In the genomic region with DNA sequence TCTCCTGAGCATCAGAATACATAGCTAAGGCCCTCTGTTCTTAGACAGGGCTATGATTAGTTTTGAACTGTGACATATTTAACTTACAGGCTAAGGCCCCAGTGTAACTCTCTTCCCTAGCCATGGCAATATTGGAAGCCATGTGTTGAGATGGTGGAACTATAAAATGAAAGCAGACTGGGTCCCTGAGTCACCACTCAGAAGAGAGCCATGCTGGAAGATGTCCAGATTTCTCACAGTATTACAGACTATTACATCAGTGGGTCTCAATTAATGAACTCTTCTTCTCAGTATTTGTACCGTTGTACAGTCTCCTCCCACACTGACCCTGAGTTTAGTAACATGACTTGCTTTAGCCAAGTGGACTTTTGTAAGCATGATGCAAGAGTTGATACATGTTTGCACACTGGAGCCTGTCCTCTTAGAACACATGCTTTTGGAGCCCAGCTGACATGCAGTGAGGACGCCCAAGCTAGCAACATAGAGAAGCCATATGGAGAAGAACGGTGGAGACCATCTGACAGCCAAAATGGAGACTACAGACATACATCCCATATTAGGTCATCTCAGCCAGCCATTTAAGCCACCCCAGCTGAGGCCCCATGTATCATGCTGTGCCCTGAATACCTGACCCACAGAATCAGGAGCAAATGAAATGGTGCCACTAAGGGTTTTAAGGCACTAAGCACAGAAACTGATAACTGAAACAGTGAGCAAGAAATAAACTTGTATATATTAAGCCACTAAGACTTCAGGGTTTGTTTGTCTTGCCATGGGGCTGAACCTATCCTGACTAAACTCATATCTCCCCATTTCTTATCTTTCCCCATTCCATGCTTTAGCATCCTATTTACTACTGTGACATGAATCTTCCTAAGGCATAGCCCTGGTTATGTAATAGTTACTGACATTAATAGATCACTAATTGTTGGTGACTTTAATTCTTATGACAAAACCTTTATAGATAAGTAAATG, we compare ENCODE assay signal across 1 cellular context.
TF ChIP-seq lines count a peak whose summit lies in the region.

No MANE protein-coding gene starts in this region.

TF ChIP-seq in HEK293, 187 proteins besides CTCF, POLR2A, EP300 and RAD21 (continued from another document):
- TF ChIP-seq, protein P1, sequence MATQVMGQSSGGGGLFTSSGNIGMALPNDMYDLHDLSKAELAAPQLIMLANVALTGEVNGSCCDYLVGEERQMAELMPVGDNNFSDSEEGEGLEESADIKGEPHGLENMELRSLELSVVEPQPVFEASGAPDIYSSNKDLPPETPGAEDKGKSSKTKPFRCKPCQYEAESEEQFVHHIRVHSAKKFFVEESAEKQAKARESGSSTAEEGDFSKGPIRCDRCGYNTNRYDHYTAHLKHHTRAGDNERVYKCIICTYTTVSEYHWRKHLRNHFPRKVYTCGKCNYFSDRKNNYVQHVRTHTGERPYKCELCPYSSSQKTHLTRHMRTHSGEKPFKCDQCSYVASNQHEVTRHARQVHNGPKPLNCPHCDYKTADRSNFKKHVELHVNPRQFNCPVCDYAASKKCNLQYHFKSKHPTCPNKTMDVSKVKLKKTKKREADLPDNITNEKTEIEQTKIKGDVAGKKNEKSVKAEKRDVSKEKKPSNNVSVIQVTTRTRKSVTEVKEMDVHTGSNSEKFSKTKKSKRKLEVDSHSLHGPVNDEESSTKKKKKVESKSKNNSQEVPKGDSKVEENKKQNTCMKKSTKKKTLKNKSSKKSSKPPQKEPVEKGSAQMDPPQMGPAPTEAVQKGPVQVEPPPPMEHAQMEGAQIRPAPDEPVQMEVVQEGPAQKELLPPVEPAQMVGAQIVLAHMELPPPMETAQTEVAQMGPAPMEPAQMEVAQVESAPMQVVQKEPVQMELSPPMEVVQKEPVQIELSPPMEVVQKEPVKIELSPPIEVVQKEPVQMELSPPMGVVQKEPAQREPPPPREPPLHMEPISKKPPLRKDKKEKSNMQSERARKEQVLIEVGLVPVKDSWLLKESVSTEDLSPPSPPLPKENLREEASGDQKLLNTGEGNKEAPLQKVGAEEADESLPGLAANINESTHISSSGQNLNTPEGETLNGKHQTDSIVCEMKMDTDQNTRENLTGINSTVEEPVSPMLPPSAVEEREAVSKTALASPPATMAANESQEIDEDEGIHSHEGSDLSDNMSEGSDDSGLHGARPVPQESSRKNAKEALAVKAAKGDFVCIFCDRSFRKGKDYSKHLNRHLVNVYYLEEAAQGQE (tag by site-specific recombination; IDR thresholded peaks at IDR 0.05): no peak
- no peak for TF ChIP-seq ZNF133 (tag by site-specific recombination; IDR thresholded peaks at IDR 0.05)
- TF ChIP-seq ZNF677 (tag by site-specific recombination; IDR thresholded peaks at IDR 0.05): no peak
- TF ChIP-seq, protein P2, sequence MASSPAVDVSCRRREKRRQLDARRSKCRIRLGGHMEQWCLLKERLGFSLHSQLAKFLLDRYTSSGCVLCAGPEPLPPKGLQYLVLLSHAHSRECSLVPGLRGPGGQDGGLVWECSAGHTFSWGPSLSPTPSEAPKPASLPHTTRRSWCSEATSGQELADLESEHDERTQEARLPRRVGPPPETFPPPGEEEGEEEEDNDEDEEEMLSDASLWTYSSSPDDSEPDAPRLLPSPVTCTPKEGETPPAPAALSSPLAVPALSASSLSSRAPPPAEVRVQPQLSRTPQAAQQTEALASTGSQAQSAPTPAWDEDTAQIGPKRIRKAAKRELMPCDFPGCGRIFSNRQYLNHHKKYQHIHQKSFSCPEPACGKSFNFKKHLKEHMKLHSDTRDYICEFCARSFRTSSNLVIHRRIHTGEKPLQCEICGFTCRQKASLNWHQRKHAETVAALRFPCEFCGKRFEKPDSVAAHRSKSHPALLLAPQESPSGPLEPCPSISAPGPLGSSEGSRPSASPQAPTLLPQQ (tag by site-specific recombination; IDR thresholded peaks at IDR 0.05): 0 out of 2 replicates have a peak, but pooled peaks have one; percentile 45
- no peak for TF ChIP-seq ZIC2 (tag by site-specific recombination; IDR thresholded peaks at IDR 0.05)
- TF ChIP-seq ZNF24 (tag by site-specific recombination; IDR thresholded peaks at IDR 0.05): peak; percentile 38; the same call in 1 of the 2 replicates
- TF ChIP-seq FEZF1 (tag by site-specific recombination; IDR thresholded peaks at IDR 0.05): no peak
- TF ChIP-seq ZNF146 (tag by site-specific recombination; IDR thresholded peaks at IDR 0.05): no peak
- no peak for TF ChIP-seq ZNF549 (tag by site-specific recombination; IDR thresholded peaks at IDR 0.05)
- TF ChIP-seq ZEB2 (tag by site-specific recombination; IDR thresholded peaks at IDR 0.05): peak; percentile 42; the same call in 1 of the 2 replicates
- 0 out of 2 replicates have a peak, but pooled peaks have one; percentile 12 for TF ChIP-seq ZNF416 (tag by site-specific recombination; IDR thresholded peaks at IDR 0.05)
- TF ChIP-seq, protein P3, sequence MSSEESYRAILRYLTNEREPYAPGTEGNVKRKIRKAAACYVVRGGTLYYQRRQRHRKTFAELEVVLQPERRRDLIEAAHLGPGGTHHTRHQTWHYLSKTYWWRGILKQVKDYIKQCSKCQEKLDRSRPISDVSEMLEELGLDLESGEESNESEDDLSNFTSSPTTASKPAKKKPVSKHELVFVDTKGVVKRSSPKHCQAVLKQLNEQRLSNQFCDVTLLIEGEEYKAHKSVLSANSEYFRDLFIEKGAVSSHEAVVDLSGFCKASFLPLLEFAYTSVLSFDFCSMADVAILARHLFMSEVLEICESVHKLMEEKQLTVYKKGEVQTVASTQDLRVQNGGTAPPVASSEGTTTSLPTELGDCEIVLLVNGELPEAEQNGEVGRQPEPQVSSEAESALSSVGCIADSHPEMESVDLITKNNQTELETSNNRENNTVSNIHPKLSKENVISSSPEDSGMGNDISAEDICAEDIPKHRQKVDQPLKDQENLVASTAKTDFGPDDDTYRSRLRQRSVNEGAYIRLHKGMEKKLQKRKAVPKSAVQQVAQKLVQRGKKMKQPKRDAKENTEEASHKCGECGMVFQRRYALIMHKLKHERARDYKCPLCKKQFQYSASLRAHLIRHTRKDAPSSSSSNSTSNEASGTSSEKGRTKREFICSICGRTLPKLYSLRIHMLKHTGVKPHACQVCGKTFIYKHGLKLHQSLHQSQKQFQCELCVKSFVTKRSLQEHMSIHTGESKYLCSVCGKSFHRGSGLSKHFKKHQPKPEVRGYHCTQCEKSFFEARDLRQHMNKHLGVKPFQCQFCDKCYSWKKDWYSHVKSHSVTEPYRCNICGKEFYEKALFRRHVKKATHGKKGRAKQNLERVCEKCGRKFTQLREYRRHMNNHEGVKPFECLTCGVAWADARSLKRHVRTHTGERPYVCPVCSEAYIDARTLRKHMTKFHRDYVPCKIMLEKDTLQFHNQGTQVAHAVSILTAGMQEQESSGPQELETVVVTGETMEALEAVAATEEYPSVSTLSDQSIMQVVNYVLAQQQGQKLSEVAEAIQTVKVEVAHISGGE (tag by site-specific recombination; conservative IDR thresholded peaks at IDR 0.05; ENCODE audit: low read depth): no peak
- no peak for TF ChIP-seq MEIS1 (CRISPR knock-in tag; IDR thresholded peaks at IDR 0.05; ENCODE audit: borderline replicate concordance)
- TF ChIP-seq ZFP37 (tag by site-specific recombination; IDR thresholded peaks at IDR 0.05): no peak
- TF ChIP-seq KLF9 (tag by site-specific recombination; IDR thresholded peaks at IDR 0.05; ENCODE audit: low read depth): no peak
- TF ChIP-seq ZNF335 (tag by site-specific recombination; conservative IDR thresholded peaks at IDR 0.05): peak; percentile 58
- no peak for TF ChIP-seq ZNF623 (tag by site-specific recombination; IDR thresholded peaks at IDR 0.05)
- TF ChIP-seq ZNF302 (tag by site-specific recombination; IDR thresholded peaks at IDR 0.05; ENCODE audit: low read depth): no peak
- no peak for TF ChIP-seq SALL2 (tag by site-specific recombination; IDR thresholded peaks at IDR 0.05; ENCODE audit: borderline replicate concordance)
- TF ChIP-seq, protein P4, sequence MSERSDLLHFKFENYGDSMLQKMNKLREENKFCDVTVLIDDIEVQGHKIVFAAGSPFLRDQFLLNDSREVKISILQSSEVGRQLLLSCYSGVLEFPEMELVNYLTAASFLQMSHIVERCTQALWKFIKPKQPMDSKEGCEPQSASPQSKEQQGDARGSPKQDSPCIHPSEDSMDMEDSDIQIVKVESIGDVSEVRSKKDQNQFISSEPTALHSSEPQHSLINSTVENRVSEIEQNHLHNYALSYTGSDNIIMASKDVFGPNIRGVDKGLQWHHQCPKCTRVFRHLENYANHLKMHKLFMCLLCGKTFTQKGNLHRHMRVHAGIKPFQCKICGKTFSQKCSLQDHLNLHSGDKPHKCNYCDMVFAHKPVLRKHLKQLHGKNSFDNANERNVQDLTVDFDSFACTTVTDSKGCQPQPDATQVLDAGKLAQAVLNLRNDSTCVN (tag by site-specific recombination; optimal IDR thresholded peaks at IDR 0.05): no peak
- TF ChIP-seq ZNF112 (tag by site-specific recombination; IDR thresholded peaks at IDR 0.05): no peak
- TF ChIP-seq, protein P5, sequence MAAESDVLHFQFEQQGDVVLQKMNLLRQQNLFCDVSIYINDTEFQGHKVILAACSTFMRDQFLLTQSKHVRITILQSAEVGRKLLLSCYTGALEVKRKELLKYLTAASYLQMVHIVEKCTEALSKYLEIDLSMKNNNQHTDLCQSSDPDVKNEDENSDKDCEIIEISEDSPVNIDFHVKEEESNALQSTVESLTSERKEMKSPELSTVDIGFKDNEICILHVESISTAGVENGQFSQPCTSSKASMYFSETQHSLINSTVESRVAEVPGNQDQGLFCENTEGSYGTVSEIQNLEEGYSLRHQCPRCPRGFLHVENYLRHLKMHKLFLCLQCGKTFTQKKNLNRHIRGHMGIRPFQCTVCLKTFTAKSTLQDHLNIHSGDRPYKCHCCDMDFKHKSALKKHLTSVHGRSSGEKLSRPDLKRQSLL (tag by site-specific recombination; IDR thresholded peaks at IDR 0.05): no peak
- peak; percentile 58 for TF ChIP-seq SETDB1 (IDR thresholded peaks at IDR 0.05; ENCODE audit: insufficient read length, low read length)
- no peak for TF ChIP-seq ZNF560 (tag by site-specific recombination; IDR thresholded peaks at IDR 0.05; ENCODE audit: borderline replicate concordance)
- no peak for TF ChIP-seq ZNF658 (tag by site-specific recombination; IDR thresholded peaks at IDR 0.05)
- TF ChIP-seq ZNF184 (tag by site-specific recombination; IDR thresholded peaks at IDR 0.05): no peak
- TF ChIP-seq ZNF548 (tag by site-specific recombination; IDR thresholded peaks at IDR 0.05): no peak
- TF ChIP-seq, protein P6, sequence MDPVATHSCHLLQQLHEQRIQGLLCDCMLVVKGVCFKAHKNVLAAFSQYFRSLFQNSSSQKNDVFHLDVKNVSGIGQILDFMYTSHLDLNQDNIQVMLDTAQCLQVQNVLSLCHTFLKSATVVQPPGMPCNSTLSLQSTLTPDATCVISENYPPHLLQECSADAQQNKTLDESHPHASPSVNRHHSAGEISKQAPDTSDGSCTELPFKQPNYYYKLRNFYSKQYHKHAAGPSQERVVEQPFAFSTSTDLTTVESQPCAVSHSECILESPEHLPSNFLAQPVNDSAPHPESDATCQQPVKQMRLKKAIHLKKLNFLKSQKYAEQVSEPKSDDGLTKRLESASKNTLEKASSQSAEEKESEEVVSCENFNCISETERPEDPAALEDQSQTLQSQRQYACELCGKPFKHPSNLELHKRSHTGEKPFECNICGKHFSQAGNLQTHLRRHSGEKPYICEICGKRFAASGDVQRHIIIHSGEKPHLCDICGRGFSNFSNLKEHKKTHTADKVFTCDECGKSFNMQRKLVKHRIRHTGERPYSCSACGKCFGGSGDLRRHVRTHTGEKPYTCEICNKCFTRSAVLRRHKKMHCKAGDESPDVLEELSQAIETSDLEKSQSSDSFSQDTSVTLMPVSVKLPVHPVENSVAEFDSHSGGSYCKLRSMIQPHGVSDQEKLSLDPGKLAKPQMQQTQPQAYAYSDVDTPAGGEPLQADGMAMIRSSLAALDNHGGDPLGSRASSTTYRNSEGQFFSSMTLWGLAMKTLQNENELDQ (tag by site-specific recombination; IDR thresholded peaks at IDR 0.05; ENCODE audit: low read depth): no peak
- peak; percentile 40 for TF ChIP-seq YY2 (tag by site-specific recombination; IDR thresholded peaks at IDR 0.05)
- no peak for TF ChIP-seq ZNF311 (tag by site-specific recombination; IDR thresholded peaks at IDR 0.05; ENCODE audit: borderline replicate concordance)
- no peak for TF ChIP-seq ZNF175 (tag by site-specific recombination; IDR thresholded peaks at IDR 0.05)
- no peak for TF ChIP-seq OVOL3 (tag by site-specific recombination; IDR thresholded peaks at IDR 0.05)
- no peak for TF ChIP-seq ZNF626 (tag by site-specific recombination; IDR thresholded peaks at IDR 0.05)
- peak; percentile 36; the same call in 1 of the 2 replicates for TF ChIP-seq ZNF366 (tag by site-specific recombination; conservative IDR thresholded peaks at IDR 0.05)
- TF ChIP-seq, protein P7, sequence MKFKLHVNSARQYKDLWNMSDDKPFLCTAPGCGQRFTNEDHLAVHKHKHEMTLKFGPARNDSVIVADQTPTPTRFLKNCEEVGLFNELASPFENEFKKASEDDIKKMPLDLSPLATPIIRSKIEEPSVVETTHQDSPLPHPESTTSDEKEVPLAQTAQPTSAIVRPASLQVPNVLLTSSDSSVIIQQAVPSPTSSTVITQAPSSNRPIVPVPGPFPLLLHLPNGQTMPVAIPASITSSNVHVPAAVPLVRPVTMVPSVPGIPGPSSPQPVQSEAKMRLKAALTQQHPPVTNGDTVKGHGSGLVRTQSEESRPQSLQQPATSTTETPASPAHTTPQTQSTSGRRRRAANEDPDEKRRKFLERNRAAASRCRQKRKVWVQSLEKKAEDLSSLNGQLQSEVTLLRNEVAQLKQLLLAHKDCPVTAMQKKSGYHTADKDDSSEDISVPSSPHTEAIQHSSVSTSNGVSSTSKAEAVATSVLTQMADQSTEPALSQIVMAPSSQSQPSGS (tag by site-specific recombination; IDR thresholded peaks at IDR 0.05; ENCODE audit: low read depth): no peak
- TF ChIP-seq ZSCAN23 (tag by site-specific recombination; IDR thresholded peaks at IDR 0.05): no peak
- TF ChIP-seq ZSCAN30 (tag by site-specific recombination; IDR thresholded peaks at IDR 0.05): no peak
- TF ChIP-seq, protein P8, sequence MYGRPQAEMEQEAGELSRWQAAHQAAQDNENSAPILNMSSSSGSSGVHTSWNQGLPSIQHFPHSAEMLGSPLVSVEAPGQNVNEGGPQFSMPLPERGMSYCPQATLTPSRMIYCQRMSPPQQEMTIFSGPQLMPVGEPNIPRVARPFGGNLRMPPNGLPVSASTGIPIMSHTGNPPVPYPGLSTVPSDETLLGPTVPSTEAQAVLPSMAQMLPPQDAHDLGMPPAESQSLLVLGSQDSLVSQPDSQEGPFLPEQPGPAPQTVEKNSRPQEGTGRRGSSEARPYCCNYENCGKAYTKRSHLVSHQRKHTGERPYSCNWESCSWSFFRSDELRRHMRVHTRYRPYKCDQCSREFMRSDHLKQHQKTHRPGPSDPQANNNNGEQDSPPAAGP (tag by site-specific recombination; IDR thresholded peaks at IDR 0.05): no peak
- TF ChIP-seq ZNF785 (tag by site-specific recombination; IDR thresholded peaks at IDR 0.05): peak; percentile 35; the same call in 1 of the 2 replicates
